ENCODE assay signal across 8 cellular contexts in the genomic region with DNA sequence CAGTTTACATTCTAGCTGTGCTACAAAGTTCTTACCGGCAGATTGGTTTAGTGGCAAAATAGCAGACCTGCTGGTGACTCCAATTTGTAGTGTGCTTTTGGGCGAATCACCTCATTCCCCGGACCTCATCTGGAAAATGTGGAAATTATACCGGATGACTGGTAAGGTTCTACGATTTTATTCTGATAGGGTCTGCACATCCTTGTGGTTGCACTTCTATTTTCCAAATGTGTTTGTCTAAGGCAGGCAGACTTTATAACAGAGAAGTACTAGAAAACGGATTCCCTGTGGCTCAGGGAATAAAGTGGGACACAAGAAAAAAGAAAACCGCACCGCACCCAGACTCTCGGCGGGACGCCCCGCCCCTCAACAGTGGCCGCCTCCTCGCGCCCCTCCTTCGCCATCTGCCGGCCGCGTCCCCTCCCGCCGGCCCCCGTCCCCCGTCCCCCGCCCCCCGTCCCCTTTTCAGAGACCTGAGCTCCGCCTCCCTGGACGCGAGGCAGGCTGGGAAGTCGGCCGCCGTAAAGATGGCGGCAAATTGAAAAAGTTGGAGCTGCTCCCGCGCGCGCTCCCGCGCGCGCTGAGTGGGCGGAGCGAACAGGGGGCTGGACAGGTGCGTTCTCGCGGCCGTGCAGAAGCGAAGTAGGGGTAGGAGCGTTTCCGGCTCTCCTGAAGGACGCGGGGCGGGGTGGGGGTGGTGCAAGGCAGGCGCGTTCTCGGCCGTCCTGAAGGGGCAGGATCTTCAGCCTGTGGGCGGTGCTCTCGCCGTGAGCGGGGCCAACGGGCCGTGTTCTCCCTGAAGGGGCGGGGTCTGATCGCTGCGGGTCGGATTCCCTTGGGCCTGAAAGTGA.
DNase-seq lines count a peak whose midpoint lies in the region; ATAC-seq and TF ChIP-seq lines count a peak whose summit lies in the region.

No MANE protein-coding gene starts in this region.

- ATAC-seq in GM19025 (IDR thresholded peaks at IDR 0.05; ENCODE audit: low read depth, unreplicated experiment): peak; percentile 78
- ATAC-seq in HG03280 (IDR thresholded peaks at IDR 0.05; ENCODE audit: unreplicated experiment): peak; percentile 74

- peak overlapping the region; percentile 58 for H3K4me3 ChIP-seq in AG09309 (ENCODE audit: control insufficient read depth, low read depth, low read length)

- no peak for TF ChIP-seq CTCF in AG09309 (IDR thresholded peaks at IDR 0.05; ENCODE audit: control insufficient read depth, insufficient read depth, low read depth, low read length, missing control alignments)

- peak; percentile 95 for DNase-seq in AG09309 (ENCODE audit: low read depth)
- DNase-seq in NCI-H345 treated with DMSO at 0.1 percent for 48 hours (lab: John Stamatoyannopoulos, UW; ENCODE audit: unreplicated experiment): peak; percentile 99
- DNase-seq in activated CD4-positive, CD25-positive, alpha-beta regulatory T cell treated with anti-CD3 and anti-CD28 coated beads, Interleukin-2, amount 50 U/mL, for 16 hours (ENCODE audit: low read depth, low spot score): peak; percentile 97
- peak; percentile 99 for DNase-seq in cerebellar cortex (ENCODE audit: low spot score)
- peak; percentile 100 for DNase-seq in islet precursor cell
- DNase-seq in stimulated activated CD4-positive, alpha-beta T cell treated with anti-CD3 and anti-CD28 coated beads, Interleukin-12 subunit alpha, Interleukin-12 subunit beta, amount 100 ng/mL, for 4 hours: peak; percentile 98

Comparison
In these comparisons a context has a peak if more than half of its experiments do, and no peak if none do; other contexts are left out.
1. Peak in every context shown above with its lines: DNase-seq, ATAC-seq and H3K4me3 ChIP-seq.